In genomic region chr9:130837002-130837511, GRCh38 we compare ENCODE assay signal across 8 cellular contexts. TPM values are rescaled to one million over a fixed set of nuclear protein-coding genes. Genes with fewer than 3 reads are reported as not detected.
A peak's percentile ranks its signal among the peaks of the same experiment; 100 is the strongest.
DNase-seq lines count a peak whose midpoint lies in the region; ATAC-seq, FAIRE-seq and TF ChIP-seq lines count a peak whose summit lies in the region.

No MANE protein-coding gene starts in this region.

- CTCF ChIA-PET in activated CD8-positive, alpha-beta memory T cell treated with anti-CD3 and anti-CD28 coated beads, Interleukin-2, amount 10 ng/mL, durations not matched to agents 7 days and 5 days (lab: Charles Lee) = interaction anchor here (1.2 kb wide), 1 partner anchor 11 kb away, joined by 3 read pairs; no protein-coding TSS in a partner anchor
- CTCF ChIA-PET in K562 (lab: Yijun Ruan, JAX; ENCODE audit: low intra/inter-chr PET ratio) = interaction anchor here (0.8 kb wide), 1 partner anchor 66 kb away, joined by 3 read pairs; no protein-coding TSS in a partner anchor

- DNase-seq in activated CD8-positive, alpha-beta memory T cell treated with anti-CD3 and anti-CD28 coated beads, Interleukin-2, amount 10 ng/mL, durations not matched to agents 7 days and 5 days = no peak
- no peak for DNase-seq in activated CD8-positive, alpha-beta memory T cell treated with anti-CD3 and anti-CD28 coated beads, Interleukin-2, amount 50 U/mL, for 48 hours
- peak in 2 of 4 experiments; percentile 64 to 65 for DNase-seq in K562 (ENCODE audit: extremely low read depth in 1 of 4, low spot score in 3 of 4)
- DNase-seq in left lung = no peak
- no peak for DNase-seq in tibial artery
- DNase-seq in cortex of kidney (lab: John Stamatoyannopoulos, UW) = no peak
- DNase-seq in DMS153 treated with DMSO at 0.1 percent for 48 hours (lab: John Stamatoyannopoulos, UW; ENCODE audit: unreplicated experiment) = no peak

- H3K79me2 ChIP-seq in K562 (ENCODE audit: control insufficient read depth, insufficient read depth, low read length) = no peaks in the 10 kb centered on the region

- H2AFZ ChIP-seq in K562 (ENCODE audit: low read depth, low read length) = no peak overlapping the region

- intact Hi-C loops in K562 (cut with micrococcal nuclease) = no loop called here
- intact Hi-C loops in left lung (cut with DNase I) = no loop called here
- intact Hi-C loops in tibial artery (cut with DNase I; ENCODE audit: low total_unique reads) = no loop called here

- no peak overlapping the region for H3K4me2 ChIP-seq in K562 (ENCODE audit: insufficient read depth, low read length)

- no peak for TF ChIP-seq RAD21 in K562 (CRISPR knock-in tag; conservative IDR thresholded peaks at IDR 0.05 in 1 of 2, IDR thresholded peaks at IDR 0.05 in 1 of 2)

- H3K9me3 Mint-ChIP-seq in activated CD8-positive, alpha-beta memory T cell treated with anti-CD3 and anti-CD28 coated beads, Interleukin-2, amount 10 ng/mL, durations not matched to agents 7 days and 5 days (ENCODE audit: low read depth) = no peaks in the 10 kb centered on the region

- H3K36me3 Mint-ChIP-seq in activated CD8-positive, alpha-beta memory T cell treated with anti-CD3 and anti-CD28 coated beads, Interleukin-2, amount 10 ng/mL, durations not matched to agents 7 days and 5 days = peaks cover 3% of the 10 kb centered on the region

- in situ Hi-C loops in K562 (cut with MboI) = no loop called here

- H4K20me1 ChIP-seq in K562 (replicated peaks; ENCODE audit: control insufficient read depth, insufficient read depth, low read length) = 0 out of 2 replicates have a peak, but pooled peaks cover 3% of the 10 kb centered on the region

- no peaks in the 10 kb centered on the region for H3K27me3 ChIP-seq in K562 (ENCODE audit: control insufficient read depth in 2 of 2, insufficient read depth in 2 of 2, low read length in 2 of 2)
- H3K27me3 ChIP-seq in left lung = no peaks in the 10 kb centered on the region
- no peaks in the 10 kb centered on the region for H3K27me3 ChIP-seq in tibial artery

- no peaks in the 10 kb centered on the region for H3K9me1 ChIP-seq in K562 (ENCODE audit: control insufficient read depth, insufficient read depth, low read length)

- TF ChIP-seq CTCF in K562 (IDR thresholded peaks at IDR 0.05 in 2 of 3, conservative IDR thresholded peaks at IDR 0.05 in 1 of 3; ENCODE audit: insufficient read depth in 2 of 3, low read depth in 1 of 3, low read length in 3 of 3) (no peak), left lung (IDR thresholded peaks at IDR 0.05) (no peak), tibial artery (IDR thresholded peaks at IDR 0.05) (no peak)

- TF ChIP-seq EP300 in K562 (IDR thresholded peaks at IDR 0.05; ENCODE audit: low read length) = no peak

- H3K4me3 Mint-ChIP-seq in activated CD8-positive, alpha-beta memory T cell treated with anti-CD3 and anti-CD28 coated beads, Interleukin-2, amount 10 ng/mL, durations not matched to agents 7 days and 5 days = peak overlapping the region; percentile 44

- no peak overlapping the region for H3K27ac Mint-ChIP-seq in activated CD8-positive, alpha-beta memory T cell treated with anti-CD3 and anti-CD28 coated beads, Interleukin-2, amount 10 ng/mL, durations not matched to agents 7 days and 5 days

- H3K4me3 ChIP-seq in K562 (no peak overlapping the region), left lung (peak overlapping the region; percentile 55 to 62), tibial artery (peak overlapping the region; percentile 62)

- H3K4me1 Mint-ChIP-seq in activated CD8-positive, alpha-beta memory T cell treated with anti-CD3 and anti-CD28 coated beads, Interleukin-2, amount 10 ng/mL, durations not matched to agents 7 days and 5 days = peaks cover 18% of the 10 kb centered on the region

- H3K4me1 ChIP-seq in K562 (replicated peaks in 1 of 2; ENCODE audit: control insufficient read depth in 2 of 2, insufficient read depth in 2 of 2, low read length in 2 of 2) (peaks cover 0 to 11% of the 10 kb centered on the region in 2 experiments; a peak in 2 of 5 replicates), left lung (peaks cover 11 to 53% of the 10 kb centered on the region in 2 donors), tibial artery (peaks cover 0 to 70% (median 52%) of the 10 kb centered on the region in 4 donors)

- H3K27ac ChIP-seq in K562 (ENCODE audit: extremely low read depth, low read depth, low read length) (no peak overlapping the region), left lung (peak overlapping the region in 1 of 2 donors; percentile 90), tibial artery (peak overlapping the region; percentile 89 to 91)

- POLR2A ChIA-PET in K562 (lab: Yijun Ruan, JAX) = interaction anchor here (0.6 to 11.7 kb wide), 12 partner anchors 6 to 175 kb away, joined by 3 to 160 read pairs (median 12); no protein-coding TSS in a partner anchor

- H3K36me3 ChIP-seq in K562 (ENCODE audit: control insufficient read depth, insufficient read depth, low read length) (peaks cover 13% of the 10 kb centered on the region; the same call in 2 of the 3 replicates), left lung (no peaks in the 10 kb centered on the region), tibial artery (no peaks in the 10 kb centered on the region)

- 67% methylated on average over 5 of the region's 5 CpGs for WGBS in K562 (ENCODE audit: insufficient coverage, low coverage, missing lambda C conversion rate)

- no peak overlapping the region; a peak in 1 of 4 replicates for H3K9ac ChIP-seq in K562 (ENCODE audit: insufficient read depth in 1 of 2, low read depth in 2 of 2, low read length in 2 of 2)

- TF ChIP-seq POLR2A in K562 (conservative IDR thresholded peaks at IDR 0.05) = no peak

- peaks cover 7% of the 10 kb centered on the region for H3K27me3 Mint-ChIP-seq in activated CD8-positive, alpha-beta memory T cell treated with anti-CD3 and anti-CD28 coated beads, Interleukin-2, amount 10 ng/mL, durations not matched to agents 7 days and 5 days

- ATAC-seq in activated CD8-positive, alpha-beta memory T cell treated with anti-CD3 and anti-CD28 coated beads, Interleukin-2, amount 10 ng/mL, durations not matched to agents 7 days and 5 days = no peak
- ATAC-seq in K562 (no peak; the same call in 2 of the 3 replicates), left lung (no peak), HG03565 (IDR thresholded peaks at IDR 0.05; ENCODE audit: unreplicated experiment) (no peak)

- no TSS peak for BruUV-seq in K562 (replicated peaks; lab: Mats Ljungman, UMichigan)

- no peak for FAIRE-seq in K562 (lab: Jason Lieb, UNC)

- H3K9me3 ChIP-seq in K562 (replicated peaks; ENCODE audit: control insufficient read depth, insufficient read depth, low read depth, low read length) (no peaks in the 10 kb centered on the region), left lung (no peaks in the 10 kb centered on the region), tibial artery (no peaks in the 10 kb centered on the region)

TF ChIP-seq in K562, 482 proteins besides CTCF, POLR2A, EP300 and RAD21 (continues in another document):
- TF ChIP-seq NBN (IDR thresholded peaks at IDR 0.05; ENCODE audit: low read depth) = no peak

RNA-seq across cellular contexts. Expression of gene ABL1, which starts 2.0 kb away (rescaled TPM):
- 10 to 100 TPM; 34.0 to 36.2 TPM for total RNA-seq in activated CD8-positive, alpha-beta memory T cell treated with anti-CD3 and anti-CD28 coated beads, Interleukin-2, amount 10 ng/mL, durations not matched to agents 7 days and 5 days
- total RNA-seq in K562 (2011; cell fraction: chromatin; rRNA removed; ENCODE audit: low replicate concordance) = 105 and 142 TPM in 2 replicates
- total RNA-seq in K562 (2011; cell fraction: nucleolus; rRNA removed) = 81.7 and 83.9 TPM in 2 replicates
- total RNA-seq in K562 (2011; cell fraction: nucleoplasm; rRNA removed) = 75.2 and 77.0 TPM in 2 replicates
- total RNA-seq in K562 (2014; rRNA removed) (45.1 and 61.3 TPM in 2 replicates), K562 (2014; rRNA removed; fragmentation: Illumina TruSeq; extraction: Trizol) (28.6 and 30.2 TPM in 2 replicates), K562 (2015; rRNA removed; fragmentation: Illumina TruSeq; extraction: Trizol) (37.8 and 41.0 TPM in 2 replicates), K562 (2021) (124 and 130 TPM in 2 replicates), left lung (10 to 100 TPM; 55.6 to 63.5 TPM)
- polyA plus RNA-seq in K562 (2011; rRNA removed) (26.0 and 35.7 TPM in 2 replicates), K562 (2014; fragmentation: Illumina TruSeq; extraction: Trizol) (64.0 and 77.9 TPM in 2 replicates), K562 (2014; fragmentation: Nextera tagmentation; extraction: Ambion mirVana) (1 to 10 TPM; 1.5 to 1.6 TPM), K562 (2014; rRNA removed) (59.7 and 60.0 TPM in 2 replicates)
- 44.5 and 48.8 TPM in 2 replicates for polyA plus RNA-seq in K562 (2011; cell fraction: cytosol; rRNA removed)
- polyA plus RNA-seq in K562 (2011; cell fraction: nucleus; rRNA removed) = 51.1 and 57.1 TPM in 2 replicates
- 65.2 and 79.7 TPM in 2 replicates for polyA plus RNA-seq in K562 (2012)
- 64.2 and 66.3 TPM in 2 replicates for polyA minus RNA-seq in K562 (2011; rRNA and poly(A)+ RNA removed)
- 93.5 and 149 TPM in 2 replicates for polyA minus RNA-seq in K562 (2011; cell fraction: cytosol; rRNA and poly(A)+ RNA removed)
- 21.7 and 40.1 TPM in 2 replicates for polyA minus RNA-seq in K562 (2011; cell fraction: nucleus; rRNA and poly(A)+ RNA removed)

RNA-seq across cellular contexts. Expression of gene QRFP, which starts 59.6 kb away (rescaled TPM):
- not detected for total RNA-seq in activated CD8-positive, alpha-beta memory T cell treated with anti-CD3 and anti-CD28 coated beads, Interleukin-2, amount 10 ng/mL, durations not matched to agents 7 days and 5 days
- not detected in 2 replicates for total RNA-seq in K562 (2011; cell fraction: chromatin; rRNA removed; ENCODE audit: low replicate concordance)
- not detected in 2 replicates for total RNA-seq in K562 (2011; cell fraction: nucleolus; rRNA removed)
- total RNA-seq in K562 (2011; cell fraction: nucleoplasm; rRNA removed) = not detected in 2 replicates
- total RNA-seq in K562 (2014; rRNA removed) (not detected in 2 replicates), K562 (2014; rRNA removed; fragmentation: Illumina TruSeq; extraction: Trizol) (not detected in 2 replicates), K562 (2015; rRNA removed; fragmentation: Illumina TruSeq; extraction: Trizol) (not detected in 2 replicates), K562 (2021) (not detected in 2 replicates), left lung (under 1 TPM in 1 of 2 donors, not detected in 1; 0.16 TPM)
- polyA plus RNA-seq in K562 (2011; rRNA removed) (not detected in 2 replicates), K562 (2014; fragmentation: Illumina TruSeq; extraction: Trizol) (not detected in 2 replicates), K562 (2014; fragmentation: Nextera tagmentation; extraction: Ambion mirVana) (not detected), K562 (2014; rRNA removed) (not detected in 2 replicates)
- not detected in 2 replicates for polyA plus RNA-seq in K562 (2011; cell fraction: cytosol; rRNA removed)
- not detected in 2 replicates for polyA plus RNA-seq in K562 (2011; cell fraction: nucleus; rRNA removed)
- 0.51 and 0.70 TPM in 2 replicates for polyA plus RNA-seq in K562 (2012)
- polyA minus RNA-seq in K562 (2011; rRNA and poly(A)+ RNA removed) = not detected in 2 replicates
- not detected in 2 replicates for polyA minus RNA-seq in K562 (2011; cell fraction: cytosol; rRNA and poly(A)+ RNA removed)
- polyA minus RNA-seq in K562 (2011; cell fraction: nucleus; rRNA and poly(A)+ RNA removed) = not detected in 2 replicates
